Comparison of ENCODE assay signal across 5 cellular contexts in genomic region chr22:34293324-34293723, GRCh38.
"Had no signal": no experiment of that assay in that cellular context is flagged by ENCODE, and none has a peak within 500 bp of the region (broad histone marks: within the 10 kb centered on the region; RNA-seq: fewer than 3 reads in every experiment).

No MANE protein-coding gene starts in this region.

- H3K27ac ChIP-seq: HL-60 had no signal

- H3K4me1 Mint-ChIP-seq: IgD-negative memory B cell had no signal

- ATAC-seq: HepG2, K562 had no signal

- H3K27ac Mint-ChIP-seq: IgD-negative memory B cell had no signal

- DNase-seq: IMR-90 had no signal

- H3K4me3 Mint-ChIP-seq: IgD-negative memory B cell had no signal

- H3K9me3 Mint-ChIP-seq: IgD-negative memory B cell had no signal

- H3K36me3 Mint-ChIP-seq: IgD-negative memory B cell had no signal

- H3K4me3 ChIP-seq: K562 had no signal
